12 cellular contexts compared by ENCODE assay signal in the genomic region with DNA sequence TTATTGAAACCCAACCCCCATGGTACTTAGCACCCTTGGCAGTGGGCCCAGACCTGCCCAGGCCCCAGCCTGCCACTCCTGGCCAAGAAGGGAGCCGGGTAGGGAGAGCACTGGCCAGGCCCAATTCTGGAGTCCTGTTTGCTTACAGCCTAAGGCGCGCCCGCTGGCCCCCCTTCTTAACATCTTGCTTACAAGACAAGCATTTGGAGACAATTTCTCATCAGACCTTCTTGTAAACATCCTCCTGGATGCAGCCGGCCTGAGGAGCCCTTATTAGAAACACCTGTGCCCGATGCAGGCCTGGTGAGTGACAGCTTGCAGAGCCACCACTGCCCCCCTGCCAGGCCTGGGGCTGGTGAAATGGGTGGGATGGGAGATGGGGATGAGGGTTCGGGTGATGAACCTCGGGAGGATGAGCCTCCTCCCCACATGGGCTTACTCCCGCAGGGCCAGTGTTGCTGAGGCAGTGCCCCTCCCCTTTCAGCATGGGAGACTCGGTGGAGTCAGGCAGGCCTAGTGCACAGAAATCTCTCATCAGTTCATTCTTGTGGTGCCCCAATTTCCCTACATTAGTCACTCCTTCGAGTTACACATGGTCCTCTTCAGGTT.
DNase-seq lines count a peak whose midpoint lies in the region; ATAC-seq and TF ChIP-seq lines count a peak whose summit lies in the region.
"Had no signal": no experiment of that assay in that cellular context is flagged by ENCODE, and none has a peak within 500 bp of the region (broad histone marks: within the 10 kb centered on the region; RNA-seq: fewer than 3 reads in every experiment).

No MANE protein-coding gene starts in this region.

- peak; percentile 66 for DNase-seq in AG08395 (ENCODE audit: low spot score)
- peak; percentile 62 for DNase-seq in GM03348 (ENCODE audit: low spot score)
- peak; percentile 87 for DNase-seq in NCI-H345 (lab: John Stamatoyannopoulos, UW)
- peak; percentile 79 for DNase-seq in fibroblast of villous mesenchyme (ENCODE audit: low read depth)
- DNase-seq in MV-4-11 (lab: John Stamatoyannopoulos, UW): no peak
- DNase-seq: anterior cingulate cortex, T-helper 2 cell had no signal

- TF ChIP-seq CTCF in fibroblast of villous mesenchyme (IDR thresholded peaks at IDR 0.05; ENCODE audit: insufficient read depth, low read depth, low read length): no peak

- H3K4me3 ChIP-seq in fibroblast of villous mesenchyme (ENCODE audit: low read depth, low read length): no peak overlapping the region

- ATAC-seq in GM21447 (IDR thresholded peaks at IDR 0.05; ENCODE audit: unreplicated experiment): no peak
- ATAC-seq in esophagus mucosa: no peak
- no peak for ATAC-seq in activated CD4-positive, CD25-positive, alpha-beta regulatory T cell treated with anti-CD3 and anti-CD28 coated beads, Interleukin-2, amount 50 U/mL, for 24 hours
- ATAC-seq: CD8-positive, alpha-beta T cell; natural killer cell treated with Interleukin-12 subunit alpha and Interleukin-12 subunit beta and Interleukin-15 and Interleukin-18, amount 100 ng/mL, for 72 hours had no signal
